ENCODE assay signal across 22 cellular contexts in the genomic region with DNA sequence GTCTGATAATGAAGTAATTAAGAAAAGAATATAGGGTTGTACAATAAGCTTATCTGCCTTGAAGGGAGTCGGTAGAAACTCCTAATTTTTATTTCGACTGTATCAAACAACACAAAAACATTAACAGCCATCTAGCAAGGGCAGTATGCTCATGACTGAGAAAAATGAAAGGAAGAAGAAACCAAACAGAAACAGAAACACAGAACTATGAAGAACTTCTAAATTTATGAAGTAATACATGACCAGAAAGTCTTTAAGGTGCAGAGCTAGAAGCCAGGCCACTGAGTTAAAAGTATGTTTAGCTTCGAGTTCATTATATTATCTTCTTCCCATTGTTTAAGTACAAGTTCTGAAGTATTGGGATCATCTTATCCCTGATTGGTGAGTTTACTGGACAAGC.
DNase-seq lines count a peak whose midpoint lies in the region; ATAC-seq, FAIRE-seq and TF ChIP-seq lines count a peak whose summit lies in the region.
"Had no signal": no experiment of that assay in that cellular context is flagged by ENCODE, and none has a peak within 500 bp of the region (broad histone marks: within the 10 kb centered on the region; RNA-seq: fewer than 3 reads in every experiment).

No MANE protein-coding gene starts in this region.

- no peak overlapping the region for H2AFZ ChIP-seq in GM12878 (ENCODE audit: control insufficient read depth, low read depth, low read length)
- H2AFZ ChIP-seq: GM23338 had no signal

- H3K4me3 Mint-ChIP-seq in T-cell = no peak overlapping the region
- no peak overlapping the region for H3K4me3 Mint-ChIP-seq in CD8-positive, alpha-beta T cell
- H3K4me3 Mint-ChIP-seq: CD4-positive, alpha-beta T cell; GM23338 had no signal

- H3K9me3 Mint-ChIP-seq in T-cell = peaks cover 0 to under 1% (median 0%) of the 10 kb centered on the region in 3 donors
- H3K9me3 Mint-ChIP-seq in CD8-positive, alpha-beta T cell = no peaks in the 10 kb centered on the region
- H3K9me3 Mint-ChIP-seq: GM23338 had no signal

- RAD21 ChIA-PET in GM12878 (lab: Charles Lee; ENCODE audit: unreplicated experiment) = no interaction called here

- in situ Hi-C loops in GM12878 (cut with MboI) = no loop called here

- FAIRE-seq in D721Med (lab: Jason Lieb, UNC) = peak; percentile 46
- no peak for FAIRE-seq in GM12878 (lab: Jason Lieb, UNC)
- FAIRE-seq: A549, GM12891, H54, HTR-8/SVneo, K562 had no signal

- SMC1A ChIA-PET in GM12878 (lab: Charles Lee; ENCODE audit: uncharacterized antibody, unreplicated experiment) = interaction anchor here (1.0 kb wide), 1 partner anchor 214 kb away, joined by 3 read pairs; no protein-coding TSS in a partner anchor

- H3K4me1 Mint-ChIP-seq in T-cell = no peaks in the 10 kb centered on the region
- no peaks in the 10 kb centered on the region for H3K4me1 Mint-ChIP-seq in CD8-positive, alpha-beta T cell (ENCODE audit: low read depth)

- no peaks in the 10 kb centered on the region for H3K36me3 Mint-ChIP-seq in T-cell
- no peaks in the 10 kb centered on the region for H3K36me3 Mint-ChIP-seq in CD8-positive, alpha-beta T cell

- no peaks in the 10 kb centered on the region for H3K9me3 ChIP-seq in GM12878 (replicated peaks; ENCODE audit: control insufficient read depth, insufficient read depth, low read length)
- no peaks in the 10 kb centered on the region for H3K9me3 ChIP-seq in CD8-positive, alpha-beta T cell (ENCODE audit: low read length)
- H3K9me3 ChIP-seq: A549 had no signal

- H3K27me3 ChIP-seq in GM12878 (replicated peaks in 1 of 2; ENCODE audit: control insufficient read depth in 2 of 2, insufficient read depth in 2 of 2, low read length in 1 of 2) = no peaks in the 10 kb centered on the region
- no peaks in the 10 kb centered on the region for H3K27me3 ChIP-seq in CD8-positive, alpha-beta T cell (ENCODE audit: insufficient read depth, low read length)

- no peaks in the 10 kb centered on the region for H4K20me1 ChIP-seq in GM12878 (ENCODE audit: control insufficient read depth, insufficient read depth)

- no peak for DNase-seq in D721Med (ENCODE audit: insufficient read length, low spot score)
- DNase-seq in GM12878 (ENCODE audit: low read depth, low spot score) = no peak
- no peak for DNase-seq in NCI-H69 (lab: John Stamatoyannopoulos, UW)
- no peak for DNase-seq in T-cell
- no peak for DNase-seq in CD8-positive, alpha-beta T cell
- DNase-seq: AML-193; CD4-positive, alpha-beta T cell; DMS53; DND-41; EL; HCEC 1CT; IMR-90 had no signal

- TF ChIP-seq EP300 in GM12878 (IDR thresholded peaks at IDR 0.05; ENCODE audit: borderline replicate concordance in 1 of 2, control insufficient read depth in 1 of 2, low read depth in 2 of 2, low read length in 2 of 2) = no peak

- H3K36me3 ChIP-seq in GM12878 (ENCODE audit: control insufficient read depth in 2 of 2, insufficient read depth in 2 of 2, low read length in 1 of 2) = no peaks in the 10 kb centered on the region
- H3K36me3 ChIP-seq in CD8-positive, alpha-beta T cell (ENCODE audit: insufficient read depth, low read length) = no peaks in the 10 kb centered on the region

- no peak for TF ChIP-seq RAD21 in GM12878 (IDR thresholded peaks at IDR 0.05; ENCODE audit: insufficient read depth, low read depth, low read length)

- H3K27ac ChIP-seq in GM12878 (ENCODE audit: control insufficient read depth, insufficient read depth) = no peak overlapping the region
- H3K27ac ChIP-seq in CD8-positive, alpha-beta T cell (ENCODE audit: low read depth, low read length) = no peak overlapping the region
- H3K27ac ChIP-seq: 22Rv1, A549, C4-2B had no signal

- ATAC-seq in GM19324 (IDR thresholded peaks at IDR 0.05; ENCODE audit: low FRiP score, unreplicated experiment) (peak; percentile 75), HG03159 (IDR thresholded peaks at IDR 0.05; ENCODE audit: unreplicated experiment) (peak; percentile 61), GM12878 (0 out of 3 replicates have a peak, but pooled peaks have one; percentile 26), T-cell (replicated peaks in 1 of 4) (no peak)
- ATAC-seq in CD8-positive, alpha-beta T cell = no peak
- ATAC-seq: A549, GM23338, K562 had no signal

- no peak overlapping the region for H3K27ac Mint-ChIP-seq in T-cell
- H3K27ac Mint-ChIP-seq in CD8-positive, alpha-beta T cell = no peak overlapping the region
- H3K27ac Mint-ChIP-seq: CD4-positive, alpha-beta T cell; GM23338 had no signal

- no peak for TF ChIP-seq CTCF in D721Med (IDR thresholded peaks at IDR 0.05; ENCODE audit: insufficient read depth, missing control alignments)
- no peak for TF ChIP-seq CTCF in GM12878 (IDR thresholded peaks at IDR 0.05 in 2 of 3, conservative IDR thresholded peaks at IDR 0.05 in 1 of 3; ENCODE audit: control insufficient read depth in 2 of 3, extremely low read depth in 1 of 3, insufficient read depth in 1 of 3, low read depth in 3 of 3, low read length in 3 of 3)
- TF ChIP-seq CTCF in CD8-positive, alpha-beta T cell (IDR thresholded peaks at IDR 0.05) = no peak

- WGBS in GM12878 (ENCODE audit: insufficient coverage, insufficient replicate concordance, low lambda C conversion rate, missing lambda C conversion rate) = 34% methylated on average over 3 of the region's 3 CpGs

- H3K4me1 ChIP-seq in GM12878 (ENCODE audit: control insufficient read depth, insufficient read depth, low read length) = no peaks in the 10 kb centered on the region
- no peaks in the 10 kb centered on the region for H3K4me1 ChIP-seq in CD8-positive, alpha-beta T cell (ENCODE audit: insufficient read depth, low read length)
- H3K4me1 ChIP-seq: A549 had no signal

- no peaks in the 10 kb centered on the region for H3K27me3 Mint-ChIP-seq in T-cell
- H3K27me3 Mint-ChIP-seq in CD8-positive, alpha-beta T cell (ENCODE audit: low read depth) = no peaks in the 10 kb centered on the region
- H3K27me3 Mint-ChIP-seq: CD4-positive, alpha-beta T cell had no signal

- CTCF ChIA-PET in GM12878 (lab: Yijun Ruan, JAX) (no interaction called here), T-cell (lab: Charles Lee) (no interaction called here)
- CTCF ChIA-PET in CD8-positive, alpha-beta T cell (lab: Charles Lee) = no interaction called here

- POLR2A ChIA-PET in GM12878 (lab: Charles Lee) = no interaction called here
- POLR2A ChIA-PET in T-cell (lab: Charles Lee) = no interaction called here
- POLR2A ChIA-PET in CD8-positive, alpha-beta T cell (lab: Charles Lee) = no interaction called here

- BruUV-seq in GM12878 (replicated peaks; lab: Mats Ljungman, UMichigan) = no TSS peak

- H3K9ac ChIP-seq in GM12878 (ENCODE audit: control insufficient read depth, insufficient read depth, low read length) = no peak overlapping the region

- no peak overlapping the region; the same call in 1 of the 2 replicates for H3K4me2 ChIP-seq in GM12878 (ENCODE audit: control insufficient read depth, insufficient read depth)
- H3K4me2 ChIP-seq: A549, GM23338 had no signal

- no peaks in the 10 kb centered on the region for H3K79me2 ChIP-seq in GM12878 (ENCODE audit: control insufficient read depth, insufficient read depth, low read length)

- TF ChIP-seq POLR2A in GM12878 (IDR thresholded peaks at IDR 0.05; ENCODE audit: low read depth, low read length) = no peak

- H3K4me3 ChIP-seq in GM12878 = no peak overlapping the region
- no peak overlapping the region for H3K4me3 ChIP-seq in CD8-positive, alpha-beta T cell (ENCODE audit: low read depth, low read length)
- H3K4me3 ChIP-seq: A549, GM23338, K562 had no signal

- intact Hi-C loops in GM12878 (cut with micrococcal nuclease; ENCODE audit: unreplicated experiment) = no loop called here
- intact Hi-C loops in CD8-positive, alpha-beta T cell (cut with DNase I, micrococcal nuclease) = loop anchor here in 1 of 2 experiments (10.0 kb wide), 1 partner anchor 56 kb away; no protein-coding TSS in a partner anchor

TF ChIP-seq in GM12878, 131 proteins besides CTCF, POLR2A, EP300 and RAD21 (continues in another document):
- TF ChIP-seq, protein P1, sequence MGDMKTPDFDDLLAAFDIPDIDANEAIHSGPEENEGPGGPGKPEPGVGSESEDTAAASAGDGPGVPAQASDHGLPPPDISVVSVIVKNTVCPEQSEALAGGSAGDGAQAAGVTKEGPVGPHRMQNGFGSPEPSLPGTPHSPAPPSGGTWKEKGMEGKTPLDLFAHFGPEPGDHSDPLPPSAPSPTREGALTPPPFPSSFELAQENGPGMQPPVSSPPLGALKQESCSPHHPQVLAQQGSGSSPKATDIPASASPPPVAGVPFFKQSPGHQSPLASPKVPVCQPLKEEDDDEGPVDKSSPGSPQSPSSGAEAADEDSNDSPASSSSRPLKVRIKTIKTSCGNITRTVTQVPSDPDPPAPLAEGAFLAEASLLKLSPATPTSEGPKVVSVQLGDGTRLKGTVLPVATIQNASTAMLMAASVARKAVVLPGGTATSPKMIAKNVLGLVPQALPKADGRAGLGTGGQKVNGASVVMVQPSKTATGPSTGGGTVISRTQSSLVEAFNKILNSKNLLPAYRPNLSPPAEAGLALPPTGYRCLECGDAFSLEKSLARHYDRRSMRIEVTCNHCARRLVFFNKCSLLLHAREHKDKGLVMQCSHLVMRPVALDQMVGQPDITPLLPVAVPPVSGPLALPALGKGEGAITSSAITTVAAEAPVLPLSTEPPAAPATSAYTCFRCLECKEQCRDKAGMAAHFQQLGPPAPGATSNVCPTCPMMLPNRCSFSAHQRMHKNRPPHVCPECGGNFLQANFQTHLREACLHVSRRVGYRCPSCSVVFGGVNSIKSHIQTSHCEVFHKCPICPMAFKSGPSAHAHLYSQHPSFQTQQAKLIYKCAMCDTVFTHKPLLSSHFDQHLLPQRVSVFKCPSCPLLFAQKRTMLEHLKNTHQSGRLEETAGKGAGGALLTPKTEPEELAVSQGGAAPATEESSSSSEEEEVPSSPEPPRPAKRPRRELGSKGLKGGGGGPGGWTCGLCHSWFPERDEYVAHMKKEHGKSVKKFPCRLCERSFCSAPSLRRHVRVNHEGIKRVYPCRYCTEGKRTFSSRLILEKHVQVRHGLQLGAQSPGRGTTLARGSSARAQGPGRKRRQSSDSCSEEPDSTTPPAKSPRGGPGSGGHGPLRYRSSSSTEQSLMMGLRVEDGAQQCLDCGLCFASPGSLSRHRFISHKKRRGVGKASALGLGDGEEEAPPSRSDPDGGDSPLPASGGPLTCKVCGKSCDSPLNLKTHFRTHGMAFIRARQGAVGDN (IDR thresholded peaks at IDR 0.05) = no peak
- no peak for TF ChIP-seq MXI1 (IDR thresholded peaks at IDR 0.05; ENCODE audit: low read depth, low read length)

Comparison
In these comparisons a context has a peak if more than half of its experiments do, and no peak if none do; other contexts are left out.
1. ATAC-seq: peak in GM19324 (single experiment), HG03159 (single experiment) and GM12878 (single experiment); none in T-cell (0 of 4) and CD8-positive, alpha-beta T cell (single experiment).